8 cellular contexts compared by ENCODE assay signal in the genomic region with DNA sequence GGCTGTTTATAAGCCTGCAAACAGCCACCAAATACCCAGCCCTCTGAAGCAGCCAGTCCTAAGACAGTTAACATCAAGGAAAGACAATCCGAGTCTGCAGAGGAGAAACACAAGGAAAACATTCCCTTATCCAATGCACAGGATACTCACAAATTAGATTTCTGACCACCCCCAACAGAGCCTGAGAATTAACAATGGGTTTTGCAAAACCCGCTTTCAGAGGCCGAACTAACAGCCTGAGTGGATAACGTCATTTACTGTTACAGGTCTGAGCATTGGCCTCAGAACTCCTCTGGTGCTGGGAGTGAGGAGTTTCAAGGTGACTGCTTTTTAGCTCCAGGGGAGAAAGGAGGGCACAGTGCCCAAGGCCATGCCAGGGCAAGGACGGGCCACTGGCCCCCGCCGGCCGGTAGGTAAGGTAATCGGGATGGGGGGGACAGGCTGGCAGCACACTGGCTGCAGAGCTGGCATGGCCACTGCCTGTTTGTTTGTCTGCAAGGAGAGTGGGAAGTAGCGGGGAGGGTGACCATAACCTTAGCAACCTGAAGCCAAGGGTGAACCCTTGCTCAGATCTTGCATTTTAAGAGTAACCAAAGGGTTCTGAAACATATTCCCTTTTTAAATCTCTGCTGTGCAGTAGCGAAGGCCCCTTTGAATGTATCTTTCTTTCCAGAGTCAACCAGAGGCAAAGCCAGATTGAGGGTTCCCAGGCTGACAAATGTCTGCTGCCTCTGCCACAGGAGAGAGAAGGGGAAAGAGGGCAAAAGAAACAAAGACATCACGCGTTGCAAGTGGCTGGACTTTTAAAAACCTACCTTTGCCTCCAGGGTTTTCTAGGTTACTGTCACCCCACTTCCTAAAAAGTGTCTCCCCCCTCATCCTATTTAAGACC. TPM values are rescaled to one million over a fixed set of nuclear protein-coding genes. Genes with fewer than 3 reads are reported as not detected.
A peak's percentile ranks its signal among the peaks of the same experiment; 100 is the strongest.
DNase-seq lines count a peak whose midpoint lies in the region; ATAC-seq, FAIRE-seq and TF ChIP-seq lines count a peak whose summit lies in the region.

No MANE protein-coding gene starts in this region.

- H3K4me1 ChIP-seq in right cardiac atrium (ENCODE audit: control insufficient read depth, insufficient read depth, low read length) = peaks cover 41% of the 10 kb centered on the region

- peak overlapping the region; percentile 96 for H3K27ac ChIP-seq in right cardiac atrium (ENCODE audit: low read length)

- peaks cover 17% of the 10 kb centered on the region for H3K4me1 Mint-ChIP-seq in activated CD4-positive, alpha-beta T cell treated with anti-CD3 and anti-CD28 coated beads, Interleukin-2, amount 10 ng/mL, durations not matched to agents 24 days and 14 days
- no peaks in the 10 kb centered on the region for H3K4me1 Mint-ChIP-seq in activated T-helper 1 cell treated with anti-CD3 and anti-CD28 coated beads, Interleukin-12 subunit alpha, Interleukin-12 subunit beta, Interleukin-2, Interleukin-4 antibody, amounts not matched to agents 30 ng/mL and 10 ng/mL and 1 ng/mL, durations not matched to agents 14 hours and 24 hours and 36 hours (ENCODE audit: low read depth)
- peaks cover 53% of the 10 kb centered on the region for H3K4me1 Mint-ChIP-seq in stimulated activated effector memory CD8-positive, alpha-beta T cell treated with anti-CD3 and anti-CD28 coated beads, Interleukin-12 subunit alpha, Interleukin-12 subunit beta, amount 100 ng/mL, for 72 hours

- intact Hi-C loops in activated CD4-positive, alpha-beta T cell treated with anti-CD3 and anti-CD28 coated beads, Interleukin-2, amount 10 ng/mL, durations not matched to agents 24 days and 14 days (cut with micrococcal nuclease) = no loop called here
- intact Hi-C loops in activated T-helper 1 cell treated with anti-CD3 and anti-CD28 coated beads, Interleukin-12 subunit alpha, Interleukin-12 subunit beta, Interleukin-2, Interleukin-4 antibody, amounts not matched to agents 30 ng/mL and 10 ng/mL and 1 ng/mL, durations not matched to agents 14 hours and 24 hours and 36 hours (cut with micrococcal nuclease) = no loop called here
- intact Hi-C loops in right cardiac atrium (cut with DNase I) = loop anchor here in 1 of 4 donors (10.0 kb wide), 1 partner anchor 48 kb away; no protein-coding TSS in a partner anchor

- no peak overlapping the region for H3K4me3 Mint-ChIP-seq in activated CD4-positive, alpha-beta T cell treated with anti-CD3 and anti-CD28 coated beads, Interleukin-2, amount 10 ng/mL, durations not matched to agents 24 days and 14 days
- no peak overlapping the region for H3K4me3 Mint-ChIP-seq in activated T-helper 1 cell treated with anti-CD3 and anti-CD28 coated beads, Interleukin-12 subunit alpha, Interleukin-12 subunit beta, Interleukin-2, Interleukin-4 antibody, amounts not matched to agents 30 ng/mL and 10 ng/mL and 1 ng/mL, durations not matched to agents 14 hours and 24 hours and 36 hours
- no peak overlapping the region for H3K4me3 Mint-ChIP-seq in stimulated activated effector memory CD8-positive, alpha-beta T cell treated with anti-CD3 and anti-CD28 coated beads, Interleukin-12 subunit alpha, Interleukin-12 subunit beta, amount 100 ng/mL, for 72 hours

- DNase-seq in activated CD4-positive, alpha-beta T cell treated with anti-CD3 and anti-CD28 coated beads, Interleukin-2, amount 10 ng/mL, durations not matched to agents 24 days and 14 days = peak; percentile 58
- no peak for DNase-seq in activated CD4-positive, alpha-beta T cell treated with anti-CD3 and anti-CD28 coated beads, Interleukin-2, amount 50 U/mL, for 48 hours
- no peak for DNase-seq in activated T-helper 1 cell treated with anti-CD3 and anti-CD28 coated beads, Interleukin-12 subunit alpha, Interleukin-12 subunit beta, Interleukin-2, Interleukin-4 antibody, amounts not matched to agents 30 ng/mL and 10 ng/mL and 1 ng/mL, durations not matched to agents 14 hours and 24 hours and 36 hours (ENCODE audit: low spot score)
- DNase-seq in right cardiac atrium = peak; percentile 33 to 70 (median 69)
- no peak for DNase-seq in stimulated activated effector memory CD8-positive, alpha-beta T cell treated with anti-CD3 and anti-CD28 coated beads, Interleukin-12 subunit alpha, Interleukin-12 subunit beta, amount 100 ng/mL, for 72 hours (ENCODE audit: low spot score in 2 of 2)
- no peak for DNase-seq in GM12892 (ENCODE audit: insufficient read length)

- H3K36me3 Mint-ChIP-seq in activated CD4-positive, alpha-beta T cell treated with anti-CD3 and anti-CD28 coated beads, Interleukin-2, amount 10 ng/mL, durations not matched to agents 24 days and 14 days (ENCODE audit: low read depth) = peaks cover 33% of the 10 kb centered on the region
- H3K36me3 Mint-ChIP-seq in activated T-helper 1 cell treated with anti-CD3 and anti-CD28 coated beads, Interleukin-12 subunit alpha, Interleukin-12 subunit beta, Interleukin-2, Interleukin-4 antibody, amounts not matched to agents 30 ng/mL and 10 ng/mL and 1 ng/mL, durations not matched to agents 14 hours and 24 hours and 36 hours (ENCODE audit: low read depth) = peaks cover 22% of the 10 kb centered on the region
- H3K36me3 Mint-ChIP-seq in stimulated activated effector memory CD8-positive, alpha-beta T cell treated with anti-CD3 and anti-CD28 coated beads, Interleukin-12 subunit alpha, Interleukin-12 subunit beta, amount 100 ng/mL, for 72 hours = peaks cover 31% of the 10 kb centered on the region

- H3K27me3 ChIP-seq in right cardiac atrium (ENCODE audit: control insufficient read depth, insufficient read depth) = no peaks in the 10 kb centered on the region

- ATAC-seq in right cardiac atrium (peak; percentile 24 to 39), GM19023 (IDR thresholded peaks at IDR 0.05; ENCODE audit: unreplicated experiment) (no peak), HG02884 (IDR thresholded peaks at IDR 0.05; ENCODE audit: unreplicated experiment) (no peak)
- no peak for ATAC-seq in stimulated activated effector memory CD8-positive, alpha-beta T cell treated with anti-CD3 and anti-CD28 coated beads, Interleukin-12 subunit alpha, Interleukin-12 subunit beta, amount 100 ng/mL, for 72 hours

- H3K27ac Mint-ChIP-seq in activated CD4-positive, alpha-beta T cell treated with anti-CD3 and anti-CD28 coated beads, Interleukin-2, amount 10 ng/mL, durations not matched to agents 24 days and 14 days = peak overlapping the region; percentile 52
- peak overlapping the region; percentile 37 for H3K27ac Mint-ChIP-seq in activated T-helper 1 cell treated with anti-CD3 and anti-CD28 coated beads, Interleukin-12 subunit alpha, Interleukin-12 subunit beta, Interleukin-2, Interleukin-4 antibody, amounts not matched to agents 30 ng/mL and 10 ng/mL and 1 ng/mL, durations not matched to agents 14 hours and 24 hours and 36 hours
- H3K27ac Mint-ChIP-seq in stimulated activated effector memory CD8-positive, alpha-beta T cell treated with anti-CD3 and anti-CD28 coated beads, Interleukin-12 subunit alpha, Interleukin-12 subunit beta, amount 100 ng/mL, for 72 hours = peak overlapping the region; percentile 99

- FAIRE-seq in GM12892 (lab: Jason Lieb, UNC) = no peak

- no peaks in the 10 kb centered on the region for H3K9me3 Mint-ChIP-seq in activated CD4-positive, alpha-beta T cell treated with anti-CD3 and anti-CD28 coated beads, Interleukin-2, amount 10 ng/mL, durations not matched to agents 24 days and 14 days
- no peaks in the 10 kb centered on the region for H3K9me3 Mint-ChIP-seq in activated T-helper 1 cell treated with anti-CD3 and anti-CD28 coated beads, Interleukin-12 subunit alpha, Interleukin-12 subunit beta, Interleukin-2, Interleukin-4 antibody, amounts not matched to agents 30 ng/mL and 10 ng/mL and 1 ng/mL, durations not matched to agents 14 hours and 24 hours and 36 hours
- no peaks in the 10 kb centered on the region for H3K9me3 Mint-ChIP-seq in stimulated activated effector memory CD8-positive, alpha-beta T cell treated with anti-CD3 and anti-CD28 coated beads, Interleukin-12 subunit alpha, Interleukin-12 subunit beta, amount 100 ng/mL, for 72 hours

- no peaks in the 10 kb centered on the region for H3K27me3 Mint-ChIP-seq in activated CD4-positive, alpha-beta T cell treated with anti-CD3 and anti-CD28 coated beads, Interleukin-2, amount 10 ng/mL, durations not matched to agents 24 days and 14 days
- no peaks in the 10 kb centered on the region for H3K27me3 Mint-ChIP-seq in activated T-helper 1 cell treated with anti-CD3 and anti-CD28 coated beads, Interleukin-12 subunit alpha, Interleukin-12 subunit beta, Interleukin-2, Interleukin-4 antibody, amounts not matched to agents 30 ng/mL and 10 ng/mL and 1 ng/mL, durations not matched to agents 14 hours and 24 hours and 36 hours (ENCODE audit: insufficient read depth)

- no peaks in the 10 kb centered on the region for H3K9me3 ChIP-seq in right cardiac atrium (ENCODE audit: control insufficient read depth, low read length)

- no peak for TF ChIP-seq POLR2A in GM12892 (IDR thresholded peaks at IDR 0.05; ENCODE audit: low read depth, low read length)

- 24% methylated on average over 13 of the region's 13 CpGs for WGBS in right cardiac atrium

- H3K4me3 ChIP-seq in right cardiac atrium (ENCODE audit: low read length) = peak overlapping the region; percentile 3

RNA-seq across cellular contexts. Expression of gene ZMYND8, which starts 3.9 kb away (rescaled TPM):
- total RNA-seq in activated CD4-positive, alpha-beta T cell treated with anti-CD3 and anti-CD28 coated beads, Interleukin-2, amount 10 ng/mL, durations not matched to agents 24 days and 14 days = 38.1 and 40.0 TPM in 2 replicates
- 42.6 and 43.3 TPM in 2 replicates for total RNA-seq in activated T-helper 1 cell treated with anti-CD3 and anti-CD28 coated beads, Interleukin-12 subunit alpha, Interleukin-12 subunit beta, Interleukin-2, Interleukin-4 antibody, amounts not matched to agents 30 ng/mL and 10 ng/mL and 1 ng/mL, durations not matched to agents 14 hours and 24 hours and 36 hours
- 10 to 100 TPM; 20.4 to 35.7 (median 31.4) TPM for total RNA-seq in right cardiac atrium
- 10.0 TPM for polyA plus RNA-seq in right cardiac atrium
- polyA plus RNA-seq in GM12892 (2012; ENCODE audit: missing spikeins) = 20.2 TPM

Comparison
In these comparisons a context has a peak if more than half of its experiments do, and no peak if none do; other contexts are left out.
1. DNase-seq: peak in activated CD4-positive, alpha-beta T cell treated with anti-CD3 and anti-CD28 coated beads, Interleukin-2, amount 10 ng/mL, durations not matched to agents 24 days and 14 days (single experiment) and right cardiac atrium (3 of 3); none in activated CD4-positive, alpha-beta T cell treated with anti-CD3 and anti-CD28 coated beads, Interleukin-2, amount 50 U/mL, for 48 hours (0 of 2), activated T-helper 1 cell treated with anti-CD3 and anti-CD28 coated beads, Interleukin-12 subunit alpha, Interleukin-12 subunit beta, Interleukin-2, Interleukin-4 antibody, amounts not matched to agents 30 ng/mL and 10 ng/mL and 1 ng/mL, durations not matched to agents 14 hours and 24 hours and 36 hours (single experiment), stimulated activated effector memory CD8-positive, alpha-beta T cell treated with anti-CD3 and anti-CD28 coated beads, Interleukin-12 subunit alpha, Interleukin-12 subunit beta, amount 100 ng/mL, for 72 hours (0 of 2) and GM12892 (single experiment).
2. H3K27ac Mint-ChIP-seq: peak in every context shown above with its lines; median percentile 99 in stimulated activated effector memory CD8-positive, alpha-beta T cell treated with anti-CD3 and anti-CD28 coated beads, Interleukin-12 subunit alpha, Interleukin-12 subunit beta, amount 100 ng/mL, for 72 hours; 52 in activated CD4-positive, alpha-beta T cell treated with anti-CD3 and anti-CD28 coated beads, Interleukin-2, amount 10 ng/mL, durations not matched to agents 24 days and 14 days; 37 in activated T-helper 1 cell treated with anti-CD3 and anti-CD28 coated beads, Interleukin-12 subunit alpha, Interleukin-12 subunit beta, Interleukin-2, Interleukin-4 antibody, amounts not matched to agents 30 ng/mL and 10 ng/mL and 1 ng/mL, durations not matched to agents 14 hours and 24 hours and 36 hours.
3. ATAC-seq: peak in right cardiac atrium (2 of 2); none in stimulated activated effector memory CD8-positive, alpha-beta T cell treated with anti-CD3 and anti-CD28 coated beads, Interleukin-12 subunit alpha, Interleukin-12 subunit beta, amount 100 ng/mL, for 72 hours (single experiment), GM19023 (single experiment) and HG02884 (single experiment).